In genomic region chr11:94058630-94059029, GRCh38 we compare ENCODE assay signal across 11 cellular contexts. TPM values are rescaled to one million over a fixed set of nuclear protein-coding genes. Genes with fewer than 3 reads are reported as not detected.
"Had no signal": no experiment of that assay in that cellular context is flagged by ENCODE, and none has a peak within 500 bp of the region (broad histone marks: within the 10 kb centered on the region; RNA-seq: fewer than 3 reads in every experiment).

No MANE protein-coding gene starts in this region.

- DNase-seq: GM23248, GOT3, H7, HFFc6, IMR-90 had no signal

- ATAC-seq: HCT116, K562 had no signal

- H3K9me3 ChIP-seq: HAP-1 had no signal

- H3K36me3 ChIP-seq: HAP-1 had no signal

- H3K4me3 Mint-ChIP-seq: HFFc6 had no signal

- H3K27ac Mint-ChIP-seq: HFFc6 had no signal

- H3K9me3 Mint-ChIP-seq: HFFc6 had no signal

- H3K27ac ChIP-seq: GM23248 had no signal

- FAIRE-seq: HTR-8/SVneo, K562 had no signal

- H3K4me1 ChIP-seq: HAP-1 had no signal

- H3K4me3 ChIP-seq: GM23248, HAP-1, K562 had no signal

RNA-seq across cellular contexts. Expression of gene HEPHL1, which starts 37.5 kb away (rescaled TPM):
- total RNA-seq: GM23248, H4, H7, HFFc6, HT-29, K562 had no signal
- polyA plus RNA-seq: GM23248 had no signal
